In the genomic region with DNA sequence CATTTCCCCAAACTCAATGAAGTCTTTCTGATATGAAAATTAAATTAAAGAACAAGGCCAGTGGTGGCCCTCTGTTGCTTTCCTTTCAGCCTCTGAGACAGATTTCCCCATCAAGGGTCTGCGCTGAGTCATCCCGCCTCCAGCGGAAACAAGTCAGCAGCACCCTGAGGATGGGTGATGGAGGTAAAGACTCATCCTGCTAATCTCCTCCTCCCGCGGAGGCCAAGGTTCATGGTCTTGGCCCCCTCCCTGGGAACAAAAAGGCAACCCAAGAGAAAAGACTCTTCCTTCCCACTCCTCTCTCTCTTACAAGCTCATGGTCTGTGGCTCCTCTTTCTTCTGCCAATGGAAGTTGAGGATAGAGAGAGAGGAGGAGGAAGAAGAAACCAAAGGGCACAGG, we compare ENCODE assay signal across 12 cellular contexts. TPM values are rescaled to one million over a fixed set of nuclear protein-coding genes. Genes with fewer than 3 reads are reported as not detected.
DNase-seq lines count a peak whose midpoint lies in the region; TF ChIP-seq lines count a peak whose summit lies in the region.
"Had no signal": no experiment of that assay in that cellular context is flagged by ENCODE, and none has a peak within 500 bp of the region (broad histone marks: within the 10 kb centered on the region; RNA-seq: fewer than 3 reads in every experiment).

No MANE protein-coding gene starts in this region.

- DNase-seq in H9 (no peak), caudate nucleus (lab: John Stamatoyannopoulos, UW) (no peak), NCI-H526 (lab: John Stamatoyannopoulos, UW) (no peak), NCI-H2227 treated with DMSO at 0.1 percent for 48 hours (lab: John Stamatoyannopoulos, UW) (no peak), NCI-H2171 treated with DMSO at 0.1 percent for 48 hours (lab: John Stamatoyannopoulos, UW) (no peak), Ammon's horn (ENCODE audit: low spot score) (no peak)
- peak; percentile 69 for DNase-seq in activated CD4-positive, alpha-beta T cell treated with anti-CD3 and anti-CD28 coated beads, Interleukin-2, amount 10 ng/mL, durations not matched to agents 24 days and 14 days
- peak; percentile 67 for DNase-seq in stimulated activated CD4-positive, alpha-beta T cell treated with anti-CD3 and anti-CD28 coated beads, Interleukin-4, amount 100 ng/mL, for 1 hour
- DNase-seq: DMS53, glutamatergic neuron, NCI-H526 treated with DMSO at 0.1 percent for 48 hours had no signal

- no peaks in the 10 kb centered on the region for H4K20me1 ChIP-seq in H9 (ENCODE audit: control insufficient read depth, insufficient read depth, insufficient read length)

- H3K23me2 ChIP-seq in H9 (ENCODE audit: insufficient read length, low read depth, low read length, poor library complexity, severe bottlenecking), result no peaks in the 10 kb centered on the region

- H4K5ac ChIP-seq in H9 (ENCODE audit: insufficient read length, low read depth, low read length), result no peak overlapping the region

- H3K4me3 Mint-ChIP-seq in H9, result no peak overlapping the region
- H3K4me3 Mint-ChIP-seq in activated CD4-positive, alpha-beta T cell treated with anti-CD3 and anti-CD28 coated beads, Interleukin-2, amount 10 ng/mL, durations not matched to agents 24 days and 14 days, result peak overlapping the region; percentile 66
- H3K4me3 Mint-ChIP-seq: central memory CD8-positive, alpha-beta T cell had no signal

- H3K18ac ChIP-seq in H9 (ENCODE audit: insufficient read length, low read depth, low read length), result no peak overlapping the region

- no peaks in the 10 kb centered on the region for H3K27me3 Mint-ChIP-seq in H9 (ENCODE audit: low read depth)
- no peaks in the 10 kb centered on the region for H3K27me3 Mint-ChIP-seq in activated CD4-positive, alpha-beta T cell treated with anti-CD3 and anti-CD28 coated beads, Interleukin-2, amount 10 ng/mL, durations not matched to agents 24 days and 14 days
- H3K27me3 Mint-ChIP-seq: central memory CD8-positive, alpha-beta T cell had no signal

- no peak overlapping the region for H3K56ac ChIP-seq in H9 (ENCODE audit: insufficient read length, low read depth, low read length)

- no peaks in the 10 kb centered on the region for H3K9me3 ChIP-seq in H9 (ENCODE audit: control insufficient read depth, low read depth, low read length)

- H3K79me2 ChIP-seq in H9 (ENCODE audit: insufficient read depth, low read length), result no peaks in the 10 kb centered on the region

- H4K91ac ChIP-seq in H9 (ENCODE audit: insufficient read length, low read depth, low read length), result no peak overlapping the region

- no peak overlapping the region for H3K4me2 ChIP-seq in H9 (ENCODE audit: insufficient read depth, insufficient read length, low read length)

- H3K23ac ChIP-seq in H9 (ENCODE audit: insufficient read length, low read depth, low read length), result no peak overlapping the region

- H2BK20ac ChIP-seq in H9 (ENCODE audit: low read depth, low read length, poor library complexity, severe bottlenecking), result no peak overlapping the region

- H2BK5ac ChIP-seq in H9 (ENCODE audit: insufficient read length, low read length), result no peak overlapping the region

- H3K27me3 ChIP-seq in H9 (ENCODE audit: insufficient read depth, low read length), result no peaks in the 10 kb centered on the region

- no peak overlapping the region for H2BK15ac ChIP-seq in H9 (ENCODE audit: low read depth, low read length)

- H3K27ac ChIP-seq in H9 (ENCODE audit: insufficient read length, low read depth, low read length) (no peak overlapping the region), caudate nucleus (ENCODE audit: low read depth, low read length) (peak overlapping the region; percentile 4)

- H2BK120ac ChIP-seq in H9 (ENCODE audit: low read depth, low read length, poor library complexity, severe bottlenecking), result no peak overlapping the region

- no peaks in the 10 kb centered on the region for H3K9me3 Mint-ChIP-seq in H9
- no peaks in the 10 kb centered on the region for H3K9me3 Mint-ChIP-seq in activated CD4-positive, alpha-beta T cell treated with anti-CD3 and anti-CD28 coated beads, Interleukin-2, amount 10 ng/mL, durations not matched to agents 24 days and 14 days
- H3K9me3 Mint-ChIP-seq: central memory CD8-positive, alpha-beta T cell had no signal

- no CpG with 5 or more reads among the region's 5 CpGs for WGBS in H9 (ENCODE audit: extremely low coverage, insufficient read length, low lambda C conversion rate)

- no peak overlapping the region for H4K8ac ChIP-seq in H9 (replicated peaks; ENCODE audit: insufficient read length, low read depth, low read length)

- H3K9ac ChIP-seq in H9 (ENCODE audit: extremely low read depth, insufficient read length, low read length), result no peak overlapping the region

- no peak overlapping the region for H2AK5ac ChIP-seq in H9 (ENCODE audit: insufficient read length, low read length)

- H3K14ac ChIP-seq in H9 (ENCODE audit: insufficient read depth, low read length), result no peak overlapping the region

- no peak overlapping the region for H3K4ac ChIP-seq in H9 (ENCODE audit: low read depth, low read length)

- H3T11ph ChIP-seq in H9 (ENCODE audit: low read length), result no peak overlapping the region

- no peak overlapping the region for H2AFZ ChIP-seq in H9 (ENCODE audit: low read length)

- no peaks in the 10 kb centered on the region for H3K36me3 Mint-ChIP-seq in H9 (ENCODE audit: insufficient read depth in 1 of 3, low read depth in 3 of 3)
- no peaks in the 10 kb centered on the region for H3K36me3 Mint-ChIP-seq in activated CD4-positive, alpha-beta T cell treated with anti-CD3 and anti-CD28 coated beads, Interleukin-2, amount 10 ng/mL, durations not matched to agents 24 days and 14 days (ENCODE audit: low read depth)

- H3K79me1 ChIP-seq in H9 (ENCODE audit: insufficient read depth, low read depth, low read length, poor library complexity, severe bottlenecking), result no peaks in the 10 kb centered on the region

- no peak overlapping the region for H2BK12ac ChIP-seq in H9 (ENCODE audit: insufficient read length, low read depth, low read length)

- peak overlapping the region in 2 of 3 experiments; percentile 54 to 59; a peak in 2 of 7 replicates for H3K27ac Mint-ChIP-seq in H9
- peak overlapping the region; percentile 84 for H3K27ac Mint-ChIP-seq in activated CD4-positive, alpha-beta T cell treated with anti-CD3 and anti-CD28 coated beads, Interleukin-2, amount 10 ng/mL, durations not matched to agents 24 days and 14 days

- peaks cover 15 to 16% of the 10 kb centered on the region in 2 experiments for H3K4me1 Mint-ChIP-seq in H9
- H3K4me1 Mint-ChIP-seq in activated CD4-positive, alpha-beta T cell treated with anti-CD3 and anti-CD28 coated beads, Interleukin-2, amount 10 ng/mL, durations not matched to agents 24 days and 14 days, result peaks cover 59% of the 10 kb centered on the region

- TF ChIP-seq CTCF in H9 (conservative IDR thresholded peaks at IDR 0.05), result no peak

- H3K4me1 ChIP-seq in H9 (ENCODE audit: insufficient read depth, low read length), result no peaks in the 10 kb centered on the region

- intact Hi-C loops in activated CD4-positive, alpha-beta T cell treated with anti-CD3 and anti-CD28 coated beads, Interleukin-2, amount 10 ng/mL, durations not matched to agents 24 days and 14 days (cut with micrococcal nuclease), result loop anchor here (1.0 to 10.0 kb wide), 4 partner anchors 9 to 953 kb away; partner anchors contain the start of gene NUMB

RNA-seq across cellular contexts. Expression of gene NUMB, which starts 9.0 kb away (rescaled TPM):
- 46.5 and 51.9 TPM in 2 replicates for total RNA-seq in H9 (2021)
- total RNA-seq in activated CD4-positive, alpha-beta T cell treated with anti-CD3 and anti-CD28 coated beads, Interleukin-2, amount 10 ng/mL, durations not matched to agents 24 days and 14 days, result 48.1 and 54.8 TPM in 2 replicates

RNA-seq across cellular contexts. Expression of gene RIOX1, which starts 23.4 kb away (rescaled TPM):
- 32.1 and 37.2 TPM in 2 replicates for total RNA-seq in H9 (2021)
- 23.8 and 24.0 TPM in 2 replicates for total RNA-seq in activated CD4-positive, alpha-beta T cell treated with anti-CD3 and anti-CD28 coated beads, Interleukin-2, amount 10 ng/mL, durations not matched to agents 24 days and 14 days

Comparison
In these comparisons a context has a peak if more than half of its experiments do, and no peak if none do; other contexts are left out.
1. DNase-seq: peak in activated CD4-positive, alpha-beta T cell treated with anti-CD3 and anti-CD28 coated beads, Interleukin-2, amount 10 ng/mL, durations not matched to agents 24 days and 14 days (single experiment) and stimulated activated CD4-positive, alpha-beta T cell treated with anti-CD3 and anti-CD28 coated beads, Interleukin-4, amount 100 ng/mL, for 1 hour (single experiment); none in H9 (single experiment), caudate nucleus (0 of 61), NCI-H526 (0 of 2), NCI-H2227 treated with DMSO at 0.1 percent for 48 hours (single experiment), NCI-H2171 treated with DMSO at 0.1 percent for 48 hours (single experiment) and Ammon's horn (single experiment).